In genomic region chr1:86991549-86992186, GRCh38 we compare ENCODE assay signal across 18 cellular contexts.
"Had no signal": no experiment of that assay in that cellular context is flagged by ENCODE, and none has a peak within 500 bp of the region (broad histone marks: within the 10 kb centered on the region; RNA-seq: fewer than 3 reads in every experiment).

No MANE protein-coding gene starts in this region.

- H3K4me3 ChIP-seq: body of pancreas, lower lobe of right lung, thoracic aorta had no signal

- H3K27ac Mint-ChIP-seq: activated CD4-positive, alpha-beta T cell treated with anti-CD3 and anti-CD28 coated beads, Interleukin-2, amount 10 ng/mL, durations not matched to agents 7 days and 5 days; activated CD8-positive, alpha-beta T cell treated with anti-CD3 and anti-CD28 coated beads, Interleukin-2, amount 10 ng/mL, durations not matched to agents 7 days and 5 days; activated naive CD4-positive, alpha-beta T cell treated with anti-CD3 and anti-CD28 coated beads for 36 hours; activated T-helper 2 cell treated with anti-CD3 and anti-CD28 coated beads, Interferon-gamma antibody, Interleukin-2, Interleukin-4, amounts not matched to agents 10 μg/mL and 5 μg/mL and 100 μg/mL, durations not matched to agents 14 hours and 24 hours and 36 hours; effector memory CD8-positive, alpha-beta T cell; stimulated activated naive B cell treated with anti-CD40 and anti-IgM and Interleukin-4, amounts not matched to agents 10 μg/mL and 1 μg/mL and 100 μg/mL, for 72 hours had no signal

- H3K27me3 ChIP-seq: body of pancreas, foreskin keratinocyte had no signal

- H3K9me3 Mint-ChIP-seq: activated CD4-positive, alpha-beta T cell treated with anti-CD3 and anti-CD28 coated beads, Interleukin-2, amount 10 ng/mL, durations not matched to agents 7 days and 5 days; activated naive CD4-positive, alpha-beta T cell treated with anti-CD3 and anti-CD28 coated beads for 36 hours; activated T-cell treated with anti-CD3 and anti-CD28 coated beads, Interleukin-2, amount 50 U/mL, for 24 hours; activated T-helper 2 cell treated with anti-CD3 and anti-CD28 coated beads, Interferon-gamma antibody, Interleukin-2, Interleukin-4, amounts not matched to agents 10 μg/mL and 5 μg/mL and 100 μg/mL, durations not matched to agents 14 hours and 24 hours and 36 hours; effector memory CD8-positive, alpha-beta T cell; nephron had no signal

- H3K9me3 ChIP-seq: body of pancreas, lower lobe of right lung, thoracic aorta had no signal

- ATAC-seq: activated CD4-positive, CD25-positive, alpha-beta regulatory T cell treated with anti-CD3 and anti-CD28 coated beads, Interleukin-2, amount 50 U/mL, for 24 hours; activated CD8-positive, alpha-beta T cell treated with anti-CD3 and anti-CD28 coated beads, Interleukin-2, amount 10 ng/mL, durations not matched to agents 7 days and 5 days; body of pancreas; effector memory CD8-positive, alpha-beta T cell; foreskin keratinocyte; lower lobe of right lung; stimulated activated naive B cell treated with anti-CD40 and anti-IgM and Interleukin-4, amounts not matched to agents 10 μg/mL and 1 μg/mL and 100 μg/mL, for 72 hours had no signal

- H3K36me3 ChIP-seq: lower lobe of right lung, thoracic aorta had no signal

- DNase-seq: activated CD4-positive, alpha-beta T cell treated with anti-CD3 and anti-CD28 coated beads, Interleukin-2, amount 10 ng/mL, durations not matched to agents 7 days and 5 days; activated CD8-positive, alpha-beta T cell treated with anti-CD3 and anti-CD28 coated beads, Interleukin-2, amount 10 ng/mL, durations not matched to agents 7 days and 5 days; activated naive CD4-positive, alpha-beta T cell treated with anti-CD3 and anti-CD28 coated beads for 36 hours; activated T-cell treated with anti-CD3 and anti-CD28 coated beads, Interleukin-2, amount 50 U/mL, for 24 hours; body of pancreas; dermis blood vessel endothelial cell; effector memory CD8-positive, alpha-beta T cell; foreskin keratinocyte; hippocampal formation; left colon; lower lobe of right lung; midbrain; nucleus accumbens; stimulated activated naive B cell treated with anti-CD40 and anti-IgM and Interleukin-4, amounts not matched to agents 10 μg/mL and 1 μg/mL and 100 μg/mL, for 72 hours had no signal

- H3K4me1 Mint-ChIP-seq: activated CD4-positive, alpha-beta T cell treated with anti-CD3 and anti-CD28 coated beads, Interleukin-2, amount 10 ng/mL, durations not matched to agents 7 days and 5 days had no signal

- H3K27ac ChIP-seq: body of pancreas, foreskin keratinocyte, lower lobe of right lung, thoracic aorta had no signal

- H3K4me1 ChIP-seq: body of pancreas, lower lobe of right lung had no signal

- H3K4me3 Mint-ChIP-seq: activated CD4-positive, alpha-beta T cell treated with anti-CD3 and anti-CD28 coated beads, Interleukin-2, amount 10 ng/mL, durations not matched to agents 7 days and 5 days; activated CD8-positive, alpha-beta T cell treated with anti-CD3 and anti-CD28 coated beads, Interleukin-2, amount 10 ng/mL, durations not matched to agents 7 days and 5 days; activated naive CD4-positive, alpha-beta T cell treated with anti-CD3 and anti-CD28 coated beads for 36 hours; activated T-cell treated with anti-CD3 and anti-CD28 coated beads, Interleukin-2, amount 50 U/mL, for 24 hours; effector memory CD8-positive, alpha-beta T cell; nephron; stimulated activated naive B cell treated with anti-CD40 and anti-IgM and Interleukin-4, amounts not matched to agents 10 μg/mL and 1 μg/mL and 100 μg/mL, for 72 hours had no signal

- H3K27me3 Mint-ChIP-seq: activated CD4-positive, alpha-beta T cell treated with anti-CD3 and anti-CD28 coated beads, Interleukin-2, amount 10 ng/mL, durations not matched to agents 7 days and 5 days; activated T-cell treated with anti-CD3 and anti-CD28 coated beads, Interleukin-2, amount 50 U/mL, for 24 hours; effector memory CD8-positive, alpha-beta T cell; stimulated activated naive B cell treated with anti-CD40 and anti-IgM and Interleukin-4, amounts not matched to agents 10 μg/mL and 1 μg/mL and 100 μg/mL, for 72 hours had no signal
